30 cellular contexts compared by ENCODE assay signal in the genomic region with DNA sequence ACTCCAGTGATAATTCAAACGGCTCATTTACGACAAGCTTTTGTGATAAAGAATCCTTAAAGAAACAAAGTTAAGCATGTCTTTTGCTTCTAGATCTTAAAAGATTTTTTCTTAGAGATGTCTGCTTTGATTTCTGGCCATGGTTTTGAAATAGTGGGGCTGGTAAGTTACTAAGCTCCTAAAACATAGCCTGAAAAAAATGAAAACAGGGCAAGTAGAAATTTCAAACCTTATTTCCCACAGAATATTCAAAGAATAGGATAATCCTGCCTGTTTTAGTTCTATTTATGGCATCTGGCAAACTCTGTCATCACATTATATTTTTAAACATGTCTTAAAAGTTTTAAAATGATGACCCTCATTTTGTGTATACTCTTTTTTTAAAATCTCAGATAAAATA.
DNase-seq lines count a peak whose midpoint lies in the region; ATAC-seq and TF ChIP-seq lines count a peak whose summit lies in the region.
"Had no signal": no experiment of that assay in that cellular context is flagged by ENCODE, and none has a peak within 500 bp of the region (broad histone marks: within the 10 kb centered on the region; RNA-seq: fewer than 3 reads in every experiment).

No MANE protein-coding gene starts in this region.

- H3K79me2 ChIP-seq in PC-3 (ENCODE audit: low read length): no peaks in the 10 kb centered on the region

- intact Hi-C loops in PC-3 (cut with micrococcal nuclease) (no loop called here), uterus (cut with DNase I; ENCODE audit: low total_unique reads) (no loop called here)

- H2BK12ac ChIP-seq in mesenchymal stem cell (ENCODE audit: low read length in 2 of 2): no peak overlapping the region

- no peak overlapping the region for H2AK5ac ChIP-seq in mesenchymal stem cell (ENCODE audit: low read length, severe bottlenecking)

- DNase-seq in PC-3 (no peak), coronary artery (ENCODE audit: low spot score) (no peak), mesenchymal stem cell (peak; percentile 65), uterus (no peak), T-helper 2 cell (no peak), NCI-H1694 treated with DMSO at 0.1 percent for 48 hours (lab: John Stamatoyannopoulos, UW) (no peak), GM10248 (ENCODE audit: extremely low spot score) (no peak)
- DNase-seq: activated B cell treated with CpG ODN at 0.5 μM for 24 hours; activated CD4-positive, alpha-beta T cell treated with anti-CD3 and anti-CD28 coated beads, Interleukin-2, amount 10 ng/mL, durations not matched to agents 7 days and 5 days; activated effector memory CD4-positive, alpha-beta T cell treated with anti-CD3 and anti-CD28 coated beads, Interleukin-2, amount 50 U/mL, for 16 hours; activated naive CD8-positive, alpha-beta T cell treated with anti-CD3 and anti-CD28 coated beads, Interleukin-2, amount 10 ng/mL, durations not matched to agents 7 days and 5 days; activated T-cell treated with anti-CD3 and anti-CD28 coated beads, Interleukin-2, amount 50 U/mL, for 1 hour; Caco-2; cerebellar nuclear complex; DMS53; effector CD4-positive, alpha-beta T cell; foreskin keratinocyte; HCEC 1CT; heart left ventricle; left ventricle myocardium superior; naive thymus-derived CD4-positive, alpha-beta T cell; NCI-H146; NCI-H774; right lobe of liver; RPMI8226; stimulated activated CD4-positive, alpha-beta T cell treated with anti-CD3 and anti-CD28 coated beads, Interleukin-4, amount 100 ng/mL, for 24 hours; T-helper 1 cell had no signal

- H2BK5ac ChIP-seq in mesenchymal stem cell (ENCODE audit: low read depth, low read length, poor library complexity, severe bottlenecking): no peak overlapping the region

- H3K27ac ChIP-seq in PC-3 (ENCODE audit: low read length) (peak overlapping the region; percentile 16), coronary artery (peak overlapping the region; percentile 24 to 54), mesenchymal stem cell (ENCODE audit: low read length, poor library complexity, severe bottlenecking) (no peak overlapping the region), uterus (peak overlapping the region; percentile 7 to 72)
- H3K27ac ChIP-seq: C4-2B, foreskin keratinocyte, prostate gland, right lobe of liver, SJSA1 had no signal

- no peak overlapping the region for H3K23ac ChIP-seq in mesenchymal stem cell (ENCODE audit: low read length in 2 of 2)

- no peak overlapping the region for H4K8ac ChIP-seq in mesenchymal stem cell (ENCODE audit: low read length)

- no CpG with 5 or more reads among the region's 2 CpGs for WGBS in mesenchymal stem cell

- no peaks in the 10 kb centered on the region for H3K9me3 ChIP-seq in PC-3 (ENCODE audit: low read length)
- H3K9me3 ChIP-seq in mesenchymal stem cell (ENCODE audit: control insufficient read depth, low read length): no peaks in the 10 kb centered on the region
- no peaks in the 10 kb centered on the region for H3K9me3 ChIP-seq in uterus
- H3K9me3 ChIP-seq: Caco-2, prostate gland, right lobe of liver, SJSA1 had no signal

- no peak overlapping the region for H3K14ac ChIP-seq in mesenchymal stem cell (ENCODE audit: low read length in 2 of 2)

- TF ChIP-seq POLR2A in uterus (IDR thresholded peaks at IDR 0.05): no peak

- H3K27me3 ChIP-seq in PC-3 (ENCODE audit: low read length): no peaks in the 10 kb centered on the region
- H3K27me3 ChIP-seq in mesenchymal stem cell (ENCODE audit: control insufficient read depth in 1 of 2, insufficient read depth in 1 of 2, low read length in 2 of 2): no peaks in the 10 kb centered on the region
- H3K27me3 ChIP-seq in uterus: no peaks in the 10 kb centered on the region
- H3K27me3 ChIP-seq: foreskin keratinocyte, heart left ventricle, right lobe of liver, SJSA1 had no signal

- peaks cover 18% of the 10 kb centered on the region; the same call in 1 of the 2 replicates for H3K4me1 ChIP-seq in PC-3 (ENCODE audit: insufficient read depth, low read length)
- H3K4me1 ChIP-seq in mesenchymal stem cell (ENCODE audit: control insufficient read depth, insufficient read depth, low read depth, low read length): no peaks in the 10 kb centered on the region
- H3K4me1 ChIP-seq in uterus: peaks cover 0 to 3% of the 10 kb centered on the region in 2 donors
- H3K4me1 ChIP-seq: Caco-2, foreskin keratinocyte, prostate gland, right lobe of liver had no signal

- H2BK120ac ChIP-seq in mesenchymal stem cell (ENCODE audit: low read depth, low read length): no peak overlapping the region

- peaks cover 15% of the 10 kb centered on the region for H3K79me1 ChIP-seq in mesenchymal stem cell (replicated peaks; ENCODE audit: low read length, poor library complexity, severe bottlenecking)

- ATAC-seq in PC-3: no peak
- ATAC-seq: foreskin keratinocyte; heart left ventricle; left ventricle myocardium superior; naive thymus-derived CD4-positive, alpha-beta T cell; right lobe of liver had no signal

- CTCF ChIA-PET in PC-3 (lab: Charles Lee) (no interaction called here), GM10248 (lab: Yijun Ruan, JAX) (interaction anchor here (1.2 to 2.1 kb wide), 2 partner anchors 14 to 31 kb away, joined by 4 to 5 read pairs; no protein-coding TSS in a partner anchor)

- BruUV-seq in PC-3 (replicated peaks; lab: Mats Ljungman, UMichigan): no TSS peak

- POLR2A ChIA-PET in PC-3 (lab: Charles Lee; ENCODE audit: unreplicated experiment) (interaction anchor here (0.7 kb wide), 1 partner anchor 31 kb away, joined by 5 read pairs; no protein-coding TSS in a partner anchor), GM10248 (lab: Yijun Ruan, JAX) (no interaction called here)

- H2BK15ac ChIP-seq in mesenchymal stem cell (ENCODE audit: low read depth, poor library complexity, severe bottlenecking): no peak overlapping the region

- no peak overlapping the region for H3K18ac ChIP-seq in mesenchymal stem cell (ENCODE audit: low read depth in 1 of 2, low read length in 2 of 2)

- H3K4ac ChIP-seq in mesenchymal stem cell (ENCODE audit: low read depth in 1 of 2, low read length in 2 of 2): no peak overlapping the region

- H3K9ac ChIP-seq in PC-3 (ENCODE audit: low read length) (no peak overlapping the region), mesenchymal stem cell (ENCODE audit: low read length) (peak overlapping the region; percentile 80)

- H3K36me3 ChIP-seq in PC-3 (ENCODE audit: low read depth, low read length) (no peaks in the 10 kb centered on the region), mesenchymal stem cell (ENCODE audit: control insufficient read depth in 1 of 2, insufficient read depth in 2 of 2, low read depth in 1 of 2, low read length in 2 of 2) (no peaks in the 10 kb centered on the region), uterus (no peaks in the 10 kb centered on the region)
- H3K36me3 ChIP-seq: heart left ventricle, prostate gland, right lobe of liver, SJSA1 had no signal

- TF ChIP-seq CTCF in PC-3 (conservative IDR thresholded peaks at IDR 0.05; ENCODE audit: low read depth, low read length) (no peak), coronary artery (IDR thresholded peaks at IDR 0.05) (no peak), uterus (IDR thresholded peaks at IDR 0.05) (no peak), GM10248 (IDR thresholded peaks at IDR 0.05; ENCODE audit: control extremely low read depth, extremely low read depth, low read depth, missing control alignments) (no peak)

- H3K4me3 ChIP-seq in PC-3 (ENCODE audit: low read length): no peak overlapping the region
- no peak overlapping the region for H3K4me3 ChIP-seq in coronary artery
- H3K4me3 ChIP-seq in mesenchymal stem cell (ENCODE audit: insufficient read depth in 1 of 2, low read depth in 1 of 2, low read length in 2 of 2): no peak overlapping the region
- no peak overlapping the region for H3K4me3 ChIP-seq in uterus
- H3K4me3 ChIP-seq: heart left ventricle, prostate gland, right lobe of liver, SJSA1 had no signal

- no peak overlapping the region for H3K4me2 ChIP-seq in PC-3 (ENCODE audit: low read length)
- no peak overlapping the region for H3K4me2 ChIP-seq in mesenchymal stem cell (ENCODE audit: low read length, poor library complexity, severe bottlenecking)

- no peak overlapping the region for H4K91ac ChIP-seq in mesenchymal stem cell (ENCODE audit: low read length)

- no peaks in the 10 kb centered on the region for H4K20me1 ChIP-seq in PC-3 (ENCODE audit: low read length)

- no peaks in the 10 kb centered on the region for H3K9me2 ChIP-seq in PC-3 (replicated peaks; ENCODE audit: low read length)

- H2AFZ ChIP-seq in PC-3 (ENCODE audit: low read length): no peak overlapping the region
- H2AFZ ChIP-seq in mesenchymal stem cell (ENCODE audit: low read depth, low read length): no peak overlapping the region

- H3F3A ChIP-seq in PC-3 (ENCODE audit: low read length, unreplicated experiment): no peaks in the 10 kb centered on the region
